23 cellular contexts compared by ENCODE assay signal in the genomic region with DNA sequence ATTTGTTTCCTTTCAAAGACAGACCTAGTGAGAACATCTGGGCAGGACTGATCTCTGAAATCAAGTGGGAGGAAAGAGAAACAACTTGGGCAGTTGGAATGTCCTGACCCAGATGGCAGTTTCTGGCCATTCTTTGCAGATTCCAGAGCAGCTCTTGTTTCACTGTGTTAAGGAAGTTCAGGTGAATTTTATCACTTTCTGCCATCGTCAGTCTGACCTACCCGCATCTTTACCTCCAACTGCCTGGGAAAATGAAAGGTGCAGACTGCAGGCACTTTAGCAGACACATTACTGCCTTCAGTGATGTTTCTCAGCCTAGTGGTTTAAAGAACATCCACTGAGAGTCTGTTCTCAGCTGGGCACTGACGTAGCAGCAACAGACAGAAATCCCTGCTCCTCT.
"Had no signal": no experiment of that assay in that cellular context is flagged by ENCODE, and none has a peak within 500 bp of the region (broad histone marks: within the 10 kb centered on the region; RNA-seq: fewer than 3 reads in every experiment).

No MANE protein-coding gene starts in this region.

- H3K4me3 ChIP-seq: esophagus muscularis mucosa, gastroesophageal sphincter, left ventricle myocardium inferior, lower lobe of right lung, right lobe of liver, spleen, testis, tibial nerve had no signal

- H3K27ac ChIP-seq: epithelial cell of prostate, esophagus muscularis mucosa, gastroesophageal sphincter, left ventricle myocardium inferior, lower lobe of right lung, neutrophil, right lobe of liver, spleen, testis, tibial nerve had no signal

- H3K9me3 Mint-ChIP-seq: central memory CD8-positive, alpha-beta T cell; effector memory CD8-positive, alpha-beta T cell; natural killer cell had no signal

- H3K4me3 Mint-ChIP-seq: central memory CD8-positive, alpha-beta T cell; effector memory CD8-positive, alpha-beta T cell; immature natural killer cell; memory B cell; mesothelial cell of epicardium; natural killer cell; stimulated activated naive B cell treated with anti-CD40 and anti-IgM and Interleukin-4, amounts not matched to agents 10 μg/mL and 1 μg/mL and 100 μg/mL, for 72 hours; stimulated activated naive CD8-positive, alpha-beta T cell treated with anti-CD3 and anti-CD28 coated beads, Interleukin-15, amount 100 ng/mL, for 72 hours had no signal

- H3K9me3 ChIP-seq: neutrophil, right lobe of liver, testis had no signal

- H3K27me3 ChIP-seq: esophagus muscularis mucosa, gastroesophageal sphincter, neutrophil, right lobe of liver, spleen, testis, tibial nerve had no signal

- H3K4me1 Mint-ChIP-seq: central memory CD8-positive, alpha-beta T cell; immature natural killer cell; memory B cell; mesothelial cell of epicardium; natural killer cell; stimulated activated naive B cell treated with anti-CD40 and anti-IgM and Interleukin-4, amounts not matched to agents 10 μg/mL and 1 μg/mL and 100 μg/mL, for 72 hours; stimulated activated naive CD8-positive, alpha-beta T cell treated with anti-CD3 and anti-CD28 coated beads, Interleukin-15, amount 100 ng/mL, for 72 hours had no signal

- H3K36me3 Mint-ChIP-seq: immature natural killer cell; stimulated activated naive B cell treated with anti-CD40 and anti-IgM and Interleukin-4, amounts not matched to agents 10 μg/mL and 1 μg/mL and 100 μg/mL, for 72 hours had no signal

- ATAC-seq: effector memory CD8-positive, alpha-beta T cell; gastroesophageal sphincter; lower lobe of right lung; natural killer cell; right lobe of liver; stimulated activated naive B cell treated with anti-CD40 and anti-IgM and Interleukin-4, amounts not matched to agents 10 μg/mL and 1 μg/mL and 100 μg/mL, for 72 hours; stimulated activated naive CD8-positive, alpha-beta T cell treated with anti-CD3 and anti-CD28 coated beads, Interleukin-15, amount 100 ng/mL, for 72 hours had no signal

- DNase-seq: effector memory CD8-positive, alpha-beta T cell; foreskin fibroblast; immature natural killer cell; left ventricle myocardium inferior; lower lobe of right lung; natural killer cell; posterior cingulate gyrus; right lobe of liver; spleen; stimulated activated CD4-positive, alpha-beta T cell treated with anti-CD3 and anti-CD28 coated beads, Interleukin-2, amount 100 ng/mL, for 24 hours; stimulated activated CD4-positive, alpha-beta T cell treated with anti-CD3 and anti-CD28 coated beads, Interleukin-4, amount 100 ng/mL, for 4 hours; stimulated activated naive B cell treated with anti-CD40 and anti-IgM and Interleukin-4, amounts not matched to agents 10 μg/mL and 1 μg/mL and 100 μg/mL, for 72 hours; stimulated activated naive CD8-positive, alpha-beta T cell treated with anti-CD3 and anti-CD28 coated beads, Interleukin-15, amount 100 ng/mL, for 72 hours; testis had no signal

- H3K36me3 ChIP-seq: esophagus muscularis mucosa, gastroesophageal sphincter, left ventricle myocardium inferior, lower lobe of right lung, neutrophil, right lobe of liver, spleen, tibial nerve had no signal

- H3K27ac Mint-ChIP-seq: effector memory CD8-positive, alpha-beta T cell; immature natural killer cell; memory B cell; mesothelial cell of epicardium; natural killer cell; stimulated activated naive B cell treated with anti-CD40 and anti-IgM and Interleukin-4, amounts not matched to agents 10 μg/mL and 1 μg/mL and 100 μg/mL, for 72 hours; stimulated activated naive CD8-positive, alpha-beta T cell treated with anti-CD3 and anti-CD28 coated beads, Interleukin-15, amount 100 ng/mL, for 72 hours had no signal

- FAIRE-seq: keratinocyte had no signal

- H3K4me1 ChIP-seq: esophagus muscularis mucosa, gastroesophageal sphincter, left ventricle myocardium inferior, lower lobe of right lung, right lobe of liver, spleen, testis, tibial nerve had no signal
